Comparison of ENCODE assay signal across 1 cellular context in the genomic region with DNA sequence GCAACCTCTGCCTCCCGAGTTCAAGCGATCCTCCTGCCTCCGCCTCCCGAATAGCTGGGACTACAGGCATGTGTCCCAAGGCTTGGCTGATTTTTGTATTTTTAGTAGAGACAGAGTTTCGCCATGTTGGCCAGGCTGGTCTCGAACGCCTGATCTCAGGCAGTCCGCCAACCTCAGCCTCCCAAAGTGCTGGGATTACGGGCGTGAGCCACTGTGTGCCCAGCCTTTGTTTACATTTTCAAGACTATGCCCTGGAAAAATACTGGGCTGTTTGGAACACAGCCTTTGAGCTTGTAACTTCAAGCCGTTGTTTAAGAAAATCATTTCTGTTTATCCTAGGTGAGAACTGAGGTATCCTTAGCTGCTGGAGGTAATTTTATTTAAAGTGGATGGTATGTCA.
TF ChIP-seq lines count a peak whose summit lies in the region.

No MANE protein-coding gene starts in this region.

TF ChIP-seq in HepG2, 621 proteins besides CTCF, POLR2A, EP300 and RAD21 (continued from another document):
- TF ChIP-seq, protein P1, sequence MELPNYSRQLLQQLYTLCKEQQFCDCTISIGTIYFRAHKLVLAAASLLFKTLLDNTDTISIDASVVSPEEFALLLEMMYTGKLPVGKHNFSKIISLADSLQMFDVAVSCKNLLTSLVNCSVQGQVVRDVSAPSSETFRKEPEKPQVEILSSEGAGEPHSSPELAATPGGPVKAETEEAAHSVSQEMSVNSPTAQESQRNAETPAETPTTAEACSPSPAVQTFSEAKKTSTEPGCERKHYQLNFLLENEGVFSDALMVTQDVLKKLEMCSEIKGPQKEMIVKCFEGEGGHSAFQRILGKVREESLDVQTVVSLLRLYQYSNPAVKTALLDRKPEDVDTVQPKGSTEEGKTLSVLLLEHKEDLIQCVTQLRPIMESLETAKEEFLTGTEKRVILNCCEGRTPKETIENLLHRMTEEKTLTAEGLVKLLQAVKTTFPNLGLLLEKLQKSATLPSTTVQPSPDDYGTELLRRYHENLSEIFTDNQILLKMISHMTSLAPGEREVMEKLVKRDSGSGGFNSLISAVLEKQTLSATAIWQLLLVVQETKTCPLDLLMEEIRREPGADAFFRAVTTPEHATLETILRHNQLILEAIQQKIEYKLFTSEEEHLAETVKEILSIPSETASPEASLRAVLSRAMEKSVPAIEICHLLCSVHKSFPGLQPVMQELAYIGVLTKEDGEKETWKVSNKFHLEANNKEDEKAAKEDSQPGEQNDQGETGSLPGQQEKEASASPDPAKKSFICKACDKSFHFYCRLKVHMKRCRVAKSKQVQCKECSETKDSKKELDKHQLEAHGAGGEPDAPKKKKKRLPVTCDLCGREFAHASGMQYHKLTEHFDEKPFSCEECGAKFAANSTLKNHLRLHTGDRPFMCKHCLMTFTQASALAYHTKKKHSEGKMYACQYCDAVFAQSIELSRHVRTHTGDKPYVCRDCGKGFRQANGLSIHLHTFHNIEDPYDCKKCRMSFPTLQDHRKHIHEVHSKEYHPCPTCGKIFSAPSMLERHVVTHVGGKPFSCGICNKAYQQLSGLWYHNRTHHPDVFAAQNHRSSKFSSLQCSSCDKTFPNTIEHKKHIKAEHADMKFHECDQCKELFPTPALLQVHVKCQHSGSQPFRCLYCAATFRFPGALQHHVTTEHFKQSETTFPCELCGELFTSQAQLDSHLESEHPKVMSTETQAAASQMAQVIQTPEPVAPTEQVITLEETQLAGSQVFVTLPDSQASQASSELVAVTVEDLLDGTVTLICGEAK (IDR thresholded peaks at IDR 0.05) = no peak
- TF ChIP-seq, protein P1 (CRISPR knock-in tag; IDR thresholded peaks at IDR 0.05) = no peak
- TF ChIP-seq ESRRA (CRISPR knock-in tag; IDR thresholded peaks at IDR 0.05; ENCODE audit: low read depth) (no peak), FOXA3 (CRISPR knock-in tag; IDR thresholded peaks at IDR 0.05) (peak; percentile 95), ELF4 (CRISPR knock-in tag; IDR thresholded peaks at IDR 0.05; ENCODE audit: borderline replicate concordance) (no peak), BHLHE40 (IDR thresholded peaks at IDR 0.05; ENCODE audit: low read length) (no peak), ZNF567 (CRISPR knock-in tag; IDR thresholded peaks at IDR 0.05; ENCODE audit: borderline replicate concordance) (no peak), ATAD3A (CRISPR knock-in tag; IDR thresholded peaks at IDR 0.05) (no peak), ZNF530 (CRISPR knock-in tag; IDR thresholded peaks at IDR 0.05; ENCODE audit: low read depth) (no peak), FOXM1 (CRISPR knock-in tag; IDR thresholded peaks at IDR 0.05) (no peak), RARG (CRISPR knock-in tag; IDR thresholded peaks at IDR 0.05; ENCODE audit: low read depth) (no peak), ZNF850 (CRISPR knock-in tag; conservative IDR thresholded peaks at IDR 0.05) (no peak), CCDC6 (CRISPR knock-in tag; IDR thresholded peaks at IDR 0.05) (no peak), JARID2 (CRISPR knock-in tag; IDR thresholded peaks at IDR 0.05; ENCODE audit: insufficient replicate concordance) (no peak), TCF7L2 (IDR thresholded peaks at IDR 0.05; ENCODE audit: low read depth, low read length) (no peak), POLR2G (IDR thresholded peaks at IDR 0.05; ENCODE audit: low read depth, low read length) (peak; percentile 31; the same call in 1 of the 2 replicates), TBL1XR1 (IDR thresholded peaks at IDR 0.05; ENCODE audit: borderline replicate concordance, low read length, partially characterized antibody) (no peak), TBX2 (CRISPR knock-in tag; IDR thresholded peaks at IDR 0.05; ENCODE audit: borderline replicate concordance) (0 out of 2 replicates have a peak, but pooled peaks have one; percentile 14), BCL6 (CRISPR knock-in tag; IDR thresholded peaks at IDR 0.05) (peak; percentile 43; the same call in 1 of the 2 replicates), NFKB2 (CRISPR knock-in tag; IDR thresholded peaks at IDR 0.05; ENCODE audit: borderline replicate concordance) (peak; percentile 24; the same call in 1 of the 2 replicates), RBFOX2 (IDR thresholded peaks at IDR 0.05; ENCODE audit: low read depth, low read length) (no peak), ZNF367 (CRISPR knock-in tag; IDR thresholded peaks at IDR 0.05; ENCODE audit: borderline replicate concordance) (no peak), MAFF (IDR thresholded peaks at IDR 0.05; ENCODE audit: low read depth, low read length) (no peak), ZNF780A (CRISPR knock-in tag; IDR thresholded peaks at IDR 0.05) (no peak), PAWR (CRISPR knock-in tag; IDR thresholded peaks at IDR 0.05; ENCODE audit: borderline replicate concordance) (no peak), DNMT3B (CRISPR knock-in tag; conservative IDR thresholded peaks at IDR 0.05) (no peak), NFIC (IDR thresholded peaks at IDR 0.05; ENCODE audit: low read length) (peak; percentile 36; the same call in 1 of the 2 replicates), ZNF446 (CRISPR knock-in tag; IDR thresholded peaks at IDR 0.05) (no peak), FOXC1 (CRISPR knock-in tag; IDR thresholded peaks at IDR 0.05; ENCODE audit: borderline replicate concordance) (no peak)
- TF ChIP-seq, protein P2, sequence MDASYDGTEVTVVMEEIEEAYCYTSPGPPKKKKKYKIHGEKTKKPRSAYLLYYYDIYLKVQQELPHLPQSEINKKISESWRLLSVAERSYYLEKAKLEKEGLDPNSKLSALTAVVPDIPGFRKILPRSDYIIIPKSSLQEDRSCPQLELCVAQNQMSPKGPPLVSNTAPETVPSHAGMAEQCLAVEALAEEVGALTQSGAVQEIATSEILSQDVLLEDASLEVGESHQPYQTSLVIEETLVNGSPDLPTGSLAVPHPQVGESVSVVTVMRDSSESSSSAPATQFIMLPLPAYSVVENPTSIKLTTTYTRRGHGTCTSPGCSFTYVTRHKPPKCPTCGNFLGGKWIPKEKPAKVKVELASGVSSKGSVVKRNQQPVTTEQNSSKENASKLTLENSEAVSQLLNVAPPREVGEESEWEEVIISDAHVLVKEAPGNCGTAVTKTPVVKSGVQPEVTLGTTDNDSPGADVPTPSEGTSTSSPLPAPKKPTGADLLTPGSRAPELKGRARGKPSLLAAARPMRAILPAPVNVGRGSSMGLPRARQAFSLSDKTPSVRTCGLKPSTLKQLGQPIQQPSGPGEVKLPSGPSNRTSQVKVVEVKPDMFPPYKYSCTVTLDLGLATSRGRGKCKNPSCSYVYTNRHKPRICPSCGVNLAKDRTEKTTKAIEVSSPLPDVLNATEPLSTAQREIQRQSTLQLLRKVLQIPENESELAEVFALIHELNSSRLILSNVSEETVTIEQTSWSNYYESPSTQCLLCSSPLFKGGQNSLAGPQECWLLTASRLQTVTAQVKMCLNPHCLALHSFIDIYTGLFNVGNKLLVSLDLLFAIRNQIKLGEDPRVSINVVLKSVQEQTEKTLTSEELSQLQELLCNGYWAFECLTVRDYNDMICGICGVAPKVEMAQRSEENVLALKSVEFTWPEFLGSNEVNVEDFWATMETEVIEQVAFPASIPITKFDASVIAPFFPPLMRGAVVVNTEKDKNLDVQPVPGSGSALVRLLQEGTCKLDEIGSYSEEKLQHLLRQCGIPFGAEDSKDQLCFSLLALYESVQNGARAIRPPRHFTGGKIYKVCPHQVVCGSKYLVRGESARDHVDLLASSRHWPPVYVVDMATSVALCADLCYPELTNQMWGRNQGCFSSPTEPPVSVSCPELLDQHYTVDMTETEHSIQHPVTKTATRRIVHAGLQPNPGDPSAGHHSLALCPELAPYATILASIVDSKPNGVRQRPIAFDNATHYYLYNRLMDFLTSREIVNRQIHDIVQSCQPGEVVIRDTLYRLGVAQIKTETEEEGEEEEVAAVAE (CRISPR knock-in tag; IDR thresholded peaks at IDR 0.05; ENCODE audit: borderline replicate concordance) = no peak
- TF ChIP-seq, protein P3, sequence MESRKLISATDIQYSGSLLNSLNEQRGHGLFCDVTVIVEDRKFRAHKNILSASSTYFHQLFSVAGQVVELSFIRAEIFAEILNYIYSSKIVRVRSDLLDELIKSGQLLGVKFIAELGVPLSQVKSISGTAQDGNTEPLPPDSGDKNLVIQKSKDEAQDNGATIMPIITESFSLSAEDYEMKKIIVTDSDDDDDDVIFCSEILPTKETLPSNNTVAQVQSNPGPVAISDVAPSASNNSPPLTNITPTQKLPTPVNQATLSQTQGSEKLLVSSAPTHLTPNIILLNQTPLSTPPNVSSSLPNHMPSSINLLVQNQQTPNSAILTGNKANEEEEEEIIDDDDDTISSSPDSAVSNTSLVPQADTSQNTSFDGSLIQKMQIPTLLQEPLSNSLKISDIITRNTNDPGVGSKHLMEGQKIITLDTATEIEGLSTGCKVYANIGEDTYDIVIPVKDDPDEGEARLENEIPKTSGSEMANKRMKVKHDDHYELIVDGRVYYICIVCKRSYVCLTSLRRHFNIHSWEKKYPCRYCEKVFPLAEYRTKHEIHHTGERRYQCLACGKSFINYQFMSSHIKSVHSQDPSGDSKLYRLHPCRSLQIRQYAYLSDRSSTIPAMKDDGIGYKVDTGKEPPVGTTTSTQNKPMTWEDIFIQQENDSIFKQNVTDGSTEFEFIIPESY (CRISPR knock-in tag; IDR thresholded peaks at IDR 0.05) = peak; percentile 84
- TF ChIP-seq, protein P4, sequence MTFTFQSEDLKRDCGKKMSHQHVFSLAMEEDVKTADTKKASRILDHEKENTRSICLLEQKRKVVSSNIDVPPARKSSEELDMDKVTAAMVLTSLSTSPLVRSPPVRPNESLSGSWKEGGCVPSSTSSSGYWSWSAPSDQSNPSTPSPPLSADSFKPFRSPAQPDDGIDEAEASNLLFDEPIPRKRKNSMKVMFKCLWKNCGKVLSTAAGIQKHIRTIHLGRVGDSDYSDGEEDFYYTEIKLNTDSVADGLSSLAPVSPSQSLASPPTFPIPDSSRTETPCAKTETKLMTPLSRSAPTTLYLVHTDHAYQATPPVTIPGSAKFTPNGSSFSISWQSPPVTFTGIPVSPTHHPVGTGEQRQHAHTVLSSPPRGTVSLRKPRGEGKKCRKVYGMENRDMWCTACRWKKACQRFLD (CRISPR knock-in tag; IDR thresholded peaks at IDR 0.05; ENCODE audit: borderline replicate concordance) = no peak
- TF ChIP-seq, protein P5, sequence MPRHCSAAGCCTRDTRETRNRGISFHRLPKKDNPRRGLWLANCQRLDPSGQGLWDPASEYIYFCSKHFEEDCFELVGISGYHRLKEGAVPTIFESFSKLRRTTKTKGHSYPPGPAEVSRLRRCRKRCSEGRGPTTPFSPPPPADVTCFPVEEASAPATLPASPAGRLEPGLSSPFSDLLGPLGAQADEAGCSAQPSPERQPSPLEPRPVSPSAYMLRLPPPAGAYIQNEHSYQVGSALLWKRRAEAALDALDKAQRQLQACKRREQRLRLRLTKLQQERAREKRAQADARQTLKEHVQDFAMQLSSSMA (CRISPR knock-in tag; IDR thresholded peaks at IDR 0.05) = no peak
- TF ChIP-seq, protein P6, sequence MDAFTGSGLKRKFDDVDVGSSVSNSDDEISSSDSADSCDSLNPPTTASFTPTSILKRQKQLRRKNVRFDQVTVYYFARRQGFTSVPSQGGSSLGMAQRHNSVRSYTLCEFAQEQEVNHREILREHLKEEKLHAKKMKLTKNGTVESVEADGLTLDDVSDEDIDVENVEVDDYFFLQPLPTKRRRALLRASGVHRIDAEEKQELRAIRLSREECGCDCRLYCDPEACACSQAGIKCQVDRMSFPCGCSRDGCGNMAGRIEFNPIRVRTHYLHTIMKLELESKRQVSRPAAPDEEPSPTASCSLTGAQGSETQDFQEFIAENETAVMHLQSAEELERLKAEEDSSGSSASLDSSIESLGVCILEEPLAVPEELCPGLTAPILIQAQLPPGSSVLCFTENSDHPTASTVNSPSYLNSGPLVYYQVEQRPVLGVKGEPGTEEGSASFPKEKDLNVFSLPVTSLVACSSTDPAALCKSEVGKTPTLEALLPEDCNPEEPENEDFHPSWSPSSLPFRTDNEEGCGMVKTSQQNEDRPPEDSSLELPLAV (CRISPR knock-in tag; conservative IDR thresholded peaks at IDR 0.05; ENCODE audit: low read depth) = no peak
- TF ChIP-seq, protein P7, sequence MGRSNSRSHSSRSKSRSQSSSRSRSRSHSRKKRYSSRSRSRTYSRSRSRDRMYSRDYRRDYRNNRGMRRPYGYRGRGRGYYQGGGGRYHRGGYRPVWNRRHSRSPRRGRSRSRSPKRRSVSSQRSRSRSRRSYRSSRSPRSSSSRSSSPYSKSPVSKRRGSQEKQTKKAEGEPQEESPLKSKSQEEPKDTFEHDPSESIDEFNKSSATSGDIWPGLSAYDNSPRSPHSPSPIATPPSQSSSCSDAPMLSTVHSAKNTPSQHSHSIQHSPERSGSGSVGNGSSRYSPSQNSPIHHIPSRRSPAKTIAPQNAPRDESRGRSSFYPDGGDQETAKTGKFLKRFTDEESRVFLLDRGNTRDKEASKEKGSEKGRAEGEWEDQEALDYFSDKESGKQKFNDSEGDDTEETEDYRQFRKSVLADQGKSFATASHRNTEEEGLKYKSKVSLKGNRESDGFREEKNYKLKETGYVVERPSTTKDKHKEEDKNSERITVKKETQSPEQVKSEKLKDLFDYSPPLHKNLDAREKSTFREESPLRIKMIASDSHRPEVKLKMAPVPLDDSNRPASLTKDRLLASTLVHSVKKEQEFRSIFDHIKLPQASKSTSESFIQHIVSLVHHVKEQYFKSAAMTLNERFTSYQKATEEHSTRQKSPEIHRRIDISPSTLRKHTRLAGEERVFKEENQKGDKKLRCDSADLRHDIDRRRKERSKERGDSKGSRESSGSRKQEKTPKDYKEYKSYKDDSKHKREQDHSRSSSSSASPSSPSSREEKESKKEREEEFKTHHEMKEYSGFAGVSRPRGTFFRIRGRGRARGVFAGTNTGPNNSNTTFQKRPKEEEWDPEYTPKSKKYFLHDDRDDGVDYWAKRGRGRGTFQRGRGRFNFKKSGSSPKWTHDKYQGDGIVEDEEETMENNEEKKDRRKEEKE (IDR thresholded peaks at IDR 0.05) = no peak
